ENCODE assay signal across 8 cellular contexts in the genomic region with DNA sequence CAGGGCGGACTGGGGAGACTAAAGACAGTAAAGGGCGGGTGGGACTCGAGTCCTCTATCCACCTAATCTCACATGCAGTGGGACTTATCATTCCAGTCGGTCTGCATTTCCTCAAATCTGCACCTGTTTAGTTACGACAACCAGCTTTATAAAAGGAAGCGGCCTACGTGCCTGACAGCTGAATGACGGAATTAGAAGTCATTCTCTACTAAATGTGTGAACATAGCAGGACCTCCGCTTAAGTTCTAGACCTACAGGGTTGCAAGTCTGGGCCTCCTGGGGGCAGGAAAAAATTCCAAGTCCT.
DNase-seq lines count a peak whose midpoint lies in the region; ATAC-seq and TF ChIP-seq lines count a peak whose summit lies in the region.

No MANE protein-coding gene starts in this region.

- no peaks in the 10 kb centered on the region for H3K9me3 Mint-ChIP-seq in progenitor cell of endocrine pancreas (ENCODE audit: low read depth)

- H3K36me3 ChIP-seq in SJCRH30 (no peaks in the 10 kb centered on the region), HAP-1 (replicated peaks) (no peaks in the 10 kb centered on the region)

- peaks cover 12% of the 10 kb centered on the region for H3K4me1 Mint-ChIP-seq in progenitor cell of endocrine pancreas (ENCODE audit: low read depth)

- no peaks in the 10 kb centered on the region for H3K36me3 Mint-ChIP-seq in progenitor cell of endocrine pancreas (ENCODE audit: insufficient read depth)

- no peak for TF ChIP-seq CTCF in GM12875 (IDR thresholded peaks at IDR 0.05; ENCODE audit: borderline replicate concordance, insufficient read depth, low read depth, low read length)
- TF ChIP-seq CTCF in foreskin fibroblast (IDR thresholded peaks at IDR 0.05; ENCODE audit: low read depth, low read length) = no peak
- TF ChIP-seq CTCF in progenitor cell of endocrine pancreas (IDR thresholded peaks at IDR 0.05; ENCODE audit: unreplicated experiment) = no peak

- H3K27me3 ChIP-seq in SJCRH30 = no peaks in the 10 kb centered on the region
- H3K27me3 ChIP-seq in HAP-1 (ENCODE audit: low read depth) = no peaks in the 10 kb centered on the region

- in situ Hi-C loops in HAP-1 (cut with MboI; ENCODE audit: low sequenced_read_pairs) = no loop called here

- peak overlapping the region; percentile 96 for H3K27ac ChIP-seq in SJCRH30

- peaks cover 12% of the 10 kb centered on the region for H3K27me3 Mint-ChIP-seq in progenitor cell of endocrine pancreas

- H3K9me3 ChIP-seq in SJCRH30 (replicated peaks) = no peaks in the 10 kb centered on the region
- 0 out of 2 replicates have a peak, but pooled peaks cover 5% of the 10 kb centered on the region for H3K9me3 ChIP-seq in HAP-1

- peak overlapping the region; percentile 41 for H3K4me3 ChIP-seq in GM12875 (ENCODE audit: low read depth, low read length)
- peak overlapping the region; percentile 60 for H3K4me3 ChIP-seq in SJCRH30
- H3K4me3 ChIP-seq in foreskin fibroblast (ENCODE audit: low read depth in 1 of 2, low read length in 2 of 2) = peak overlapping the region; percentile 58
- H3K4me3 ChIP-seq in HAP-1 = no peak overlapping the region

- peak overlapping the region; percentile 86 for H3K4me3 Mint-ChIP-seq in progenitor cell of endocrine pancreas (ENCODE audit: low read depth)

- H3K27ac Mint-ChIP-seq in progenitor cell of endocrine pancreas = peak overlapping the region; percentile 97

- peak; percentile 86 to 93 for DNase-seq in SJCRH30
- DNase-seq in foreskin fibroblast = no peak
- no peak for DNase-seq in progenitor cell of endocrine pancreas (ENCODE audit: low spot score, unreplicated experiment)
- DNase-seq in DMS 273 (lab: John Stamatoyannopoulos, UW; ENCODE audit: unreplicated experiment) = no peak
- DNase-seq in HAP-1 (ENCODE audit: low spot score in 2 of 2) = no peak
- no peak for DNase-seq in NCI-H1436 treated with DMSO at 0.1 percent for 48 hours (lab: John Stamatoyannopoulos, UW)

- no peak for ATAC-seq in HG02763 (IDR thresholded peaks at IDR 0.05; ENCODE audit: unreplicated experiment)

- H3K4me1 ChIP-seq in SJCRH30 (peaks cover 20% of the 10 kb centered on the region), HAP-1 (no peaks in the 10 kb centered on the region)

Comparison
In these comparisons a context has a peak if more than half of its experiments do, and no peak if none do; other contexts are left out.
1. DNase-seq: peak in SJCRH30 (2 of 2); none in foreskin fibroblast (0 of 2), progenitor cell of endocrine pancreas (single experiment), DMS 273 (single experiment), HAP-1 (0 of 2) and NCI-H1436 treated with DMSO at 0.1 percent for 48 hours (single experiment).